In the genomic region with DNA sequence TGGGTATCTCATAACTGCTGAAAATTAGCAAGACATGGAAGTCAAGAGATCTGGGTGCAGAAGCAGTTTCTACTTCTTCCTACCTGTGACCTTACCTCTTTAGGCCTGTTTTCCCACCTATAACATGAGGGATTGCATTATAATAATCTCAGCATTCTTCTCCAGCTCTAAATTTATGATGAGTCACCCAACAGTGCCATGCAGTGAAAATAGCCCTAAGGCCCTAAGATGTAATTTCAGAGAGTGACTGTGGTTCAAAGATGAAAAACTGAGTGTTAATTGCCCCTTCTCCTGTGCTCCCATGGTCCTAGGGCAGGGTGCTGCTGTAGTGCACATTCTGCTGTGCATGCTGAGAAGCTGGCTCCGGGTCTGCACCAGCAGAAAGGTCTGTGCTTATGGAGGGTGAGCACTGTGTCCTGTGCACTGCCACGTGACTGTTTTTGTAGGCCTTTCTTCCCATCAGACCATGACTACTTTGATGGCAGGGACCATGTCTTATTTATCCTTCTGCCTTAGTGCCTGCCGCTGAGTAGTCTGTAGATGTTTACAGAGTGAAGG, we compare ENCODE assay signal across 1 cellular context.
TF ChIP-seq lines count a peak whose summit lies in the region.

No MANE protein-coding gene starts in this region.

TF ChIP-seq in K562, 482 proteins besides CTCF, POLR2A, EP300 and RAD21 (continued from another document):
- TF ChIP-seq, protein P1, sequence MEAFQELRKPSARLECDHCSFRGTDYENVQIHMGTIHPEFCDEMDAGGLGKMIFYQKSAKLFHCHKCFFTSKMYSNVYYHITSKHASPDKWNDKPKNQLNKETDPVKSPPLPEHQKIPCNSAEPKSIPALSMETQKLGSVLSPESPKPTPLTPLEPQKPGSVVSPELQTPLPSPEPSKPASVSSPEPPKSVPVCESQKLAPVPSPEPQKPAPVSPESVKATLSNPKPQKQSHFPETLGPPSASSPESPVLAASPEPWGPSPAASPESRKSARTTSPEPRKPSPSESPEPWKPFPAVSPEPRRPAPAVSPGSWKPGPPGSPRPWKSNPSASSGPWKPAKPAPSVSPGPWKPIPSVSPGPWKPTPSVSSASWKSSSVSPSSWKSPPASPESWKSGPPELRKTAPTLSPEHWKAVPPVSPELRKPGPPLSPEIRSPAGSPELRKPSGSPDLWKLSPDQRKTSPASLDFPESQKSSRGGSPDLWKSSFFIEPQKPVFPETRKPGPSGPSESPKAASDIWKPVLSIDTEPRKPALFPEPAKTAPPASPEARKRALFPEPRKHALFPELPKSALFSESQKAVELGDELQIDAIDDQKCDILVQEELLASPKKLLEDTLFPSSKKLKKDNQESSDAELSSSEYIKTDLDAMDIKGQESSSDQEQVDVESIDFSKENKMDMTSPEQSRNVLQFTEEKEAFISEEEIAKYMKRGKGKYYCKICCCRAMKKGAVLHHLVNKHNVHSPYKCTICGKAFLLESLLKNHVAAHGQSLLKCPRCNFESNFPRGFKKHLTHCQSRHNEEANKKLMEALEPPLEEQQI (IDR thresholded peaks at IDR 0.05) = no peak
- TF ChIP-seq MAFK (IDR thresholded peaks at IDR 0.05; ENCODE audit: low read length) = peak; percentile 49; the same call in 1 of the 2 replicates
- TF ChIP-seq ZFP30 (CRISPR knock-in tag; IDR thresholded peaks at IDR 0.05; ENCODE audit: borderline replicate concordance) = no peak
